6 cellular contexts compared by ENCODE assay signal in the genomic region with DNA sequence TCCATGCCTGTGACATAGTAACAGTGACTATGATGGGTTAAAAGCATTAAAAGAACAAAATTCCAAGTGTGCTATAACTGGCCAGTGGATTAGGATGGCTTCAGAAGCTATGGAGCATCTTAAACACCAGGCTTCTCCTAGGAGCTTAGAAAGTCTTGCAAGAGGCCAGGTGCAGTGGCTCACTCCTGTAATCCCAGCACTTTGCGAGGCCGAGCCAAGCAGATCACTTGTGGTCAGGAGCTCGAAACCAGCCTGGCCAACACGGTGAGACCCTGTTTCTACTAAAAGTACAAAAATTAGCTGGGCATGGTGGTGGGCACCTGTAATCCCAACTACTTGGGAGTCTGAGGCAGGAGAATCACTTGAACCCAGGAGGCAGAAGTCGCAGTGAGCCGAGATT. TPM values are rescaled to one million over a fixed set of nuclear protein-coding genes. Genes with fewer than 3 reads are reported as not detected.
"Had no signal": no experiment of that assay in that cellular context is flagged by ENCODE, and none has a peak within 500 bp of the region (broad histone marks: within the 10 kb centered on the region; RNA-seq: fewer than 3 reads in every experiment).

No MANE protein-coding gene starts in this region.

RNA-seq across cellular contexts. Expression of gene SYT2, which starts 12.8 kb away (rescaled TPM):
- total RNA-seq: LHCN-M2, MCF 10A, NCI-H460, PC-3, Right ventricle myocardium superior, SJSA1 had no signal
